8 cellular contexts compared by ENCODE assay signal in genomic region chr2:164599954-164600589, GRCh38. TPM values are rescaled to one million over a fixed set of nuclear protein-coding genes. Genes with fewer than 3 reads are reported as not detected.
DNase-seq lines count a peak whose midpoint lies in the region; ATAC-seq, FAIRE-seq and TF ChIP-seq lines count a peak whose summit lies in the region.

No MANE protein-coding gene starts in this region.

- no peak for FAIRE-seq in astrocyte (lab: Jason Lieb, UNC)
- FAIRE-seq in urothelium cell line (lab: Jason Lieb, UNC), result no peak

- H3K4me1 ChIP-seq in astrocyte (ENCODE audit: insufficient read depth, low read length), result no peaks in the 10 kb centered on the region

- no peaks in the 10 kb centered on the region for H3K9me3 Mint-ChIP-seq in astrocyte (ENCODE audit: unreplicated experiment)

- H3K27me3 Mint-ChIP-seq in astrocyte (ENCODE audit: low read depth, unreplicated experiment), result no peaks in the 10 kb centered on the region

- no peaks in the 10 kb centered on the region for H4K20me1 ChIP-seq in astrocyte (ENCODE audit: insufficient read depth, low read length)

- no peak overlapping the region for H3K27ac Mint-ChIP-seq in astrocyte (ENCODE audit: unreplicated experiment)

- no peak overlapping the region for H3K27ac ChIP-seq in astrocyte (ENCODE audit: low read depth, low read length)

- no peaks in the 10 kb centered on the region for H3K36me3 ChIP-seq in astrocyte (ENCODE audit: insufficient read depth, low read length)

- no peaks in the 10 kb centered on the region for H3K9me3 ChIP-seq in astrocyte (ENCODE audit: insufficient read depth, low read depth, low read length)

- no peak overlapping the region for H3K9ac ChIP-seq in astrocyte (ENCODE audit: low read length)

- H3K4me3 ChIP-seq in astrocyte (ENCODE audit: insufficient read depth, low read depth, low read length), result no peak overlapping the region

- no peaks in the 10 kb centered on the region for H3K36me3 Mint-ChIP-seq in astrocyte (ENCODE audit: low read depth, unreplicated experiment)

- TF ChIP-seq CTCF in astrocyte (IDR thresholded peaks at IDR 0.05; ENCODE audit: insufficient read depth, low read depth, low read length), result peak; percentile 91

- intact Hi-C loops in sciatic nerve (cut with DNase I), result no loop called here

- H3K27me3 ChIP-seq in astrocyte (ENCODE audit: insufficient read depth, low read length), result no peaks in the 10 kb centered on the region

- H3K4me1 Mint-ChIP-seq in astrocyte (ENCODE audit: low read depth, unreplicated experiment), result peaks cover 1% of the 10 kb centered on the region

- no peaks in the 10 kb centered on the region for H3K79me2 ChIP-seq in astrocyte (ENCODE audit: insufficient read depth, low read length)

- no peak overlapping the region for H3K4me2 ChIP-seq in astrocyte (ENCODE audit: low read length)

- H3K4me3 Mint-ChIP-seq in astrocyte (ENCODE audit: unreplicated experiment), result no peak overlapping the region

- H2AFZ ChIP-seq in astrocyte (ENCODE audit: low read depth, low read length), result no peak overlapping the region

- peak; percentile 94 for ATAC-seq in GM19397 (IDR thresholded peaks at IDR 0.05; ENCODE audit: unreplicated experiment)
- ATAC-seq in HG03280 (IDR thresholded peaks at IDR 0.05; ENCODE audit: unreplicated experiment), result peak; percentile 99
- no peak for ATAC-seq in sciatic nerve

- DNase-seq in D341Med (ENCODE audit: low spot score) (peak; percentile 62), NCI-H345 (lab: John Stamatoyannopoulos, UW) (peak; percentile 61), astrocyte (ENCODE audit: low read depth) (peak; percentile 55), iPS-NIHi7 (ENCODE audit: extremely low spot score) (peak; percentile 55), urothelium cell line (ENCODE audit: low spot score) (peak; percentile 52), sciatic nerve (ENCODE audit: low spot score) (no peak)

RNA-seq across cellular contexts. Expression of gene GRB14, which starts 21.2 kb away (rescaled TPM):
- total RNA-seq in astrocyte, result 8.6 and 11.1 TPM in 2 replicates
- 20.2 TPM for total RNA-seq in sciatic nerve
